Comparison of ENCODE assay signal across 8 cellular contexts in the genomic region with DNA sequence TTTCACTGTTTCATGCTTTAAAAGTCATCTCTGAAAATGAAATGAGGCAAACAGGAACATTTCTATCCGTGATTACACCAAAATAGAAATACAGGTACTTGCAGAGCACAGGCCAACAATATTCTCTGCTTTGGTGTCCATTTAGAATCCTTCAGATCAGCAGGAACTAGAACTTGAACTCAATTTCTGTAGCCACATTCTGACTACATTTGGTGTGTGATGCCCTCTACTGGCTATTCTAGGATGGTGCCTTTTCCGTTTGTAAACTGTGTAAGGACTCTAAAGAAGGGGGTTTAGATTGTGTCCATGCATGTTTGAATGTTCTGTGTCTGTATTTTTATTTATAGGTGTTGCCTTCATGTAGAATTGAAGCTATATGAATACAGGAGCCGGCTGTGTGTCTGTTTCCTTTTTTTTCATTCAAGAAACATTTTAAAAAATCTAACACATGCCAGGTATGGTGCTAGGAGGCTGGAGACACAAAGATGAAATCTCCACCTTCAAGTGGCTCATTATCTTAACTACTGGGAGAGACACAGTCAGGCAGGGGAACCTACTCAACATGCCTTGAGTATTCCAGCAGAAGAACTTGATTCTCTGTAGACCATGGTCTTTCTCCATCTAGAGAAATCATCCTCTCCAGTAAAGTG. TPM values are rescaled to one million over a fixed set of nuclear protein-coding genes. Genes with fewer than 3 reads are reported as not detected.
DNase-seq lines count a peak whose midpoint lies in the region; ATAC-seq, FAIRE-seq and TF ChIP-seq lines count a peak whose summit lies in the region.

No MANE protein-coding gene starts in this region.

- H3K4me3 ChIP-seq in bronchial epithelial cell (ENCODE audit: low read depth, low read length), result no peak overlapping the region

- ATAC-seq in HG02885 (IDR thresholded peaks at IDR 0.05; ENCODE audit: poor library complexity, unreplicated experiment), result peak; percentile 91

- H3K36me3 ChIP-seq in bronchial epithelial cell (ENCODE audit: control insufficient read depth, insufficient read depth, low read length), result no peaks in the 10 kb centered on the region

- no peaks in the 10 kb centered on the region for H3K27me3 ChIP-seq in bronchial epithelial cell (ENCODE audit: control insufficient read depth, insufficient read depth, low read length)

- FAIRE-seq in bronchial epithelial cell (lab: Jason Lieb, UNC), result no peak

- TF ChIP-seq CTCF in GM12873 (IDR thresholded peaks at IDR 0.05; ENCODE audit: insufficient read depth, low read depth, low read length, missing control alignments), result peak; percentile 85
- peak; percentile 76 for TF ChIP-seq CTCF in bronchial epithelial cell (IDR thresholded peaks at IDR 0.05; ENCODE audit: insufficient read depth, low read length, severe bottlenecking)

- DNase-seq in 8988T (peak; percentile 23), NCI-H1694 treated with DMSO at 0.1 percent for 48 hours (lab: John Stamatoyannopoulos, UW) (peak; percentile 90), T follicular helper cell (ENCODE audit: low read depth) (peak; percentile 47), bronchial epithelial cell (ENCODE audit: low read depth) (peak; percentile 76), islet precursor cell (peak; percentile 75)
- peak; percentile 14 for DNase-seq in stimulated activated CD8-positive, alpha-beta memory T cell treated with anti-CD3 and anti-CD28 coated beads, Interleukin-15, amount 100 ng/mL, for 1 hour (ENCODE audit: low read depth)

RNA-seq across cellular contexts. Expression of gene ZNF326, which starts 7.6 kb away (rescaled TPM):
- total RNA-seq in bronchial epithelial cell, result 5.1 and 5.5 TPM in 2 replicates

Comparison
In these comparisons a context has a peak if more than half of its experiments do, and no peak if none do; other contexts are left out.
1. DNase-seq: peak in every context shown above with its lines; median percentile 90 in NCI-H1694 treated with DMSO at 0.1 percent for 48 hours; 76 in bronchial epithelial cell; 75 in islet precursor cell; 47 in T follicular helper cell; 23 in 8988T; 14 in stimulated activated CD8-positive, alpha-beta memory T cell treated with anti-CD3 and anti-CD28 coated beads, Interleukin-15, amount 100 ng/mL, for 1 hour.